ENCODE assay signal across 17 cellular contexts in genomic region chr1:103492003-103492665, GRCh38.
"Had no signal": no experiment of that assay in that cellular context is flagged by ENCODE, and none has a peak within 500 bp of the region (broad histone marks: within the 10 kb centered on the region; RNA-seq: fewer than 3 reads in every experiment).

No MANE protein-coding gene starts in this region.

- H3K36me3 ChIP-seq: cardiac muscle cell had no signal

- H3K4me1 ChIP-seq: parathyroid adenoma had no signal

- ATAC-seq: activated naive CD8-positive, alpha-beta T cell treated with anti-CD3 and anti-CD28 coated beads, Interleukin-2, amount 50 U/mL, for 24 hours; naive thymus-derived CD8-positive, alpha-beta T cell; T-cell had no signal

- H3K27ac ChIP-seq: cardiac muscle cell, parathyroid adenoma, skin epidermis had no signal

- H3K27me3 ChIP-seq: cardiac muscle cell had no signal

- DNase-seq: activated CD4-positive, CD25-positive, alpha-beta regulatory T cell treated with anti-CD3 and anti-CD28 coated beads, Interleukin-2, amount 50 U/mL, for 72 hours; activated naive CD4-positive, alpha-beta T cell; activated naive CD8-positive, alpha-beta T cell treated with anti-CD3 and anti-CD28 coated beads, Interleukin-2, amount 50 U/mL, for 24 hours; aorta; hippocampal formation; kidney; mesenchymal stem cell; naive thymus-derived CD8-positive, alpha-beta T cell; stimulated activated CD4-positive, alpha-beta T cell treated with anti-CD3 and anti-CD28 coated beads, Interleukin-4, amount 100 ng/mL, for 24 hours; stimulated activated naive CD4-positive, alpha-beta T cell; substantia nigra; T-cell; T-helper 9 cell; trophoblast cell had no signal

- H3K4me3 ChIP-seq: cardiac muscle cell, skin epidermis had no signal
